9 cellular contexts compared by ENCODE assay signal in the genomic region with DNA sequence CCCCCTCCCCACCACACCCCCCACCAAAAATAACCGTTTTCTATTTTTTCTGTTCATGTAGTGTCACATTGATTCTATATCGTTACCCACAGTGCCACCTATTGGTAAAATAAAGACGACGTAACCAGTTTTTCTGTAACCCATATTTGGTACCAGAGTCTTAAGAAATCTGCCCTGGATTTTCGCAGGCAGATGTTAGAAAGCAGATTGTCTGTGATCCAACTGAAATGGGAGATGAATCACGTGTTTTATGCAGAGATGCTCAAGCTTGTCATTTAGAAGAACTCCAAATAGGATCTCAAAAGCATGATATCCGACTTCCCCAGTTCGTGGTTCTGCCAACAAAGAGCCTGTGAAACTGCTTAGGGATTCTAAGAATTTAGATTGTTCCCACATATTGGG.
DNase-seq lines count a peak whose midpoint lies in the region; ATAC-seq and TF ChIP-seq lines count a peak whose summit lies in the region.
"Had no signal": no experiment of that assay in that cellular context is flagged by ENCODE, and none has a peak within 500 bp of the region (broad histone marks: within the 10 kb centered on the region; RNA-seq: fewer than 3 reads in every experiment).

No MANE protein-coding gene starts in this region.

- H3K4ac ChIP-seq in mesenchymal stem cell (ENCODE audit: low read depth in 1 of 2, low read length in 2 of 2), result no peak overlapping the region

- no peak overlapping the region for H3K4me3 Mint-ChIP-seq in endodermal cell
- H3K4me3 Mint-ChIP-seq: activated naive CD4-positive, alpha-beta T cell treated with anti-CD3 and anti-CD28 coated beads, Interleukin-2, amount 50 U/mL, for 24 hours had no signal

- H3K9me3 Mint-ChIP-seq in endodermal cell, result no peaks in the 10 kb centered on the region
- H3K9me3 Mint-ChIP-seq: activated naive CD4-positive, alpha-beta T cell treated with anti-CD3 and anti-CD28 coated beads, Interleukin-2, amount 50 U/mL, for 24 hours had no signal

- no peak overlapping the region for H2AFZ ChIP-seq in mesenchymal stem cell (ENCODE audit: low read depth, low read length)

- H3K36me3 ChIP-seq in endodermal cell (ENCODE audit: control insufficient read depth, insufficient read depth, low read length) (no peaks in the 10 kb centered on the region), mesenchymal stem cell (ENCODE audit: control insufficient read depth in 1 of 2, insufficient read depth in 2 of 2, low read depth in 1 of 2, low read length in 2 of 2) (no peaks in the 10 kb centered on the region)

- H3K4me1 ChIP-seq in endodermal cell (ENCODE audit: control insufficient read depth, insufficient read depth, low read length), result no peaks in the 10 kb centered on the region
- no peaks in the 10 kb centered on the region for H3K4me1 ChIP-seq in mesenchymal stem cell (ENCODE audit: control insufficient read depth, insufficient read depth, low read depth, low read length)

- peaks cover 12% of the 10 kb centered on the region for H3K27me3 ChIP-seq in endodermal cell (ENCODE audit: control insufficient read depth, insufficient read depth, low read length, poor library complexity, severe bottlenecking)
- peaks cover 0 to 4% of the 10 kb centered on the region in 2 experiments for H3K27me3 ChIP-seq in mesenchymal stem cell (ENCODE audit: control insufficient read depth in 1 of 2, insufficient read depth in 1 of 2, low read length in 2 of 2)

- H2AK5ac ChIP-seq in mesenchymal stem cell (ENCODE audit: low read length, severe bottlenecking), result no peak overlapping the region

- no peak overlapping the region for H2BK15ac ChIP-seq in mesenchymal stem cell (ENCODE audit: low read depth, poor library complexity, severe bottlenecking)

- H2BK12ac ChIP-seq in mesenchymal stem cell (ENCODE audit: low read length in 2 of 2), result no peak overlapping the region

- H3K4me3 ChIP-seq in endodermal cell (ENCODE audit: low read length), result no peak overlapping the region
- no peak overlapping the region for H3K4me3 ChIP-seq in mesenchymal stem cell (ENCODE audit: insufficient read depth in 1 of 2, low read depth in 1 of 2, low read length in 2 of 2)

- WGBS in endodermal cell (ENCODE audit: insufficient coverage in 1 of 2, insufficient read length in 1 of 2), 2 experiments, result 17 to 28% methylated on average over 4 to 8 of the region's 8 CpGs
- 28% methylated on average over 8 of the region's 8 CpGs for WGBS in mesenchymal stem cell

- H3K27ac ChIP-seq in endodermal cell (ENCODE audit: low read depth, low read length) (no peak overlapping the region), mesenchymal stem cell (ENCODE audit: low read length, poor library complexity, severe bottlenecking) (no peak overlapping the region)

- no peak overlapping the region for H2BK5ac ChIP-seq in mesenchymal stem cell (ENCODE audit: low read depth, low read length, poor library complexity, severe bottlenecking)

- H3K4me2 ChIP-seq in mesenchymal stem cell (ENCODE audit: low read length, poor library complexity, severe bottlenecking), result no peak overlapping the region

- H3K9me3 ChIP-seq in endodermal cell (ENCODE audit: control insufficient read depth, low read length) (no peaks in the 10 kb centered on the region), mesenchymal stem cell (ENCODE audit: control insufficient read depth, low read length) (no peaks in the 10 kb centered on the region)

- no peak overlapping the region for H3K14ac ChIP-seq in mesenchymal stem cell (ENCODE audit: low read length in 2 of 2)

- peaks cover 3% of the 10 kb centered on the region for H3K4me1 Mint-ChIP-seq in endodermal cell
- H3K4me1 Mint-ChIP-seq: activated naive CD4-positive, alpha-beta T cell treated with anti-CD3 and anti-CD28 coated beads, Interleukin-2, amount 50 U/mL, for 24 hours had no signal

- ATAC-seq in HG02798 (IDR thresholded peaks at IDR 0.05; ENCODE audit: poor library complexity, unreplicated experiment) (peak; percentile 72), HG03460 (IDR thresholded peaks at IDR 0.05; ENCODE audit: unreplicated experiment) (no peak)

- H4K91ac ChIP-seq in mesenchymal stem cell (ENCODE audit: low read length), result no peak overlapping the region

- no peak overlapping the region for H3K18ac ChIP-seq in mesenchymal stem cell (ENCODE audit: low read depth in 1 of 2, low read length in 2 of 2)

- no peak overlapping the region for H4K8ac ChIP-seq in mesenchymal stem cell (ENCODE audit: low read length)

- H3K27me3 Mint-ChIP-seq in endodermal cell (ENCODE audit: insufficient read depth), result peaks cover 5% of the 10 kb centered on the region

- no peak overlapping the region for H3K9ac ChIP-seq in endodermal cell (ENCODE audit: extremely low read depth, low read length, poor library complexity, severe bottlenecking)
- H3K9ac ChIP-seq in mesenchymal stem cell (ENCODE audit: low read length), result peak overlapping the region; percentile 32

- no peak overlapping the region for H3K27ac Mint-ChIP-seq in endodermal cell
- H3K27ac Mint-ChIP-seq: activated naive CD4-positive, alpha-beta T cell treated with anti-CD3 and anti-CD28 coated beads, Interleukin-2, amount 50 U/mL, for 24 hours had no signal

- no peak overlapping the region for H3K23ac ChIP-seq in mesenchymal stem cell (ENCODE audit: low read length in 2 of 2)

- H3K79me1 ChIP-seq in mesenchymal stem cell (replicated peaks; ENCODE audit: low read length, poor library complexity, severe bottlenecking), result no peaks in the 10 kb centered on the region

- peak; percentile 37 to 38 for DNase-seq in NCI-H2081 (lab: John Stamatoyannopoulos, UW)
- DNase-seq in NCI-H2081 treated with DMSO at 0.1 percent for 48 hours (lab: John Stamatoyannopoulos, UW), result no peak
- DNase-seq in NCI-H69 (lab: John Stamatoyannopoulos, UW), result peak; percentile 67
- DNase-seq in endodermal cell, result peak; percentile 44
- DNase-seq in mesenchymal stem cell, result peak; percentile 61
- no peak for DNase-seq in central memory CD4-positive, alpha-beta T cell

- H3K36me3 Mint-ChIP-seq in endodermal cell (ENCODE audit: low read depth), result no peaks in the 10 kb centered on the region
- H3K36me3 Mint-ChIP-seq: activated naive CD4-positive, alpha-beta T cell treated with anti-CD3 and anti-CD28 coated beads, Interleukin-2, amount 50 U/mL, for 24 hours had no signal

- H2BK120ac ChIP-seq in mesenchymal stem cell (ENCODE audit: low read depth, low read length), result no peak overlapping the region

- peak; percentile 79 for TF ChIP-seq CTCF in endodermal cell (conservative IDR thresholded peaks at IDR 0.05)

Comparison
In these comparisons a context has a peak if more than half of its experiments do, and no peak if none do; other contexts are left out.
1. DNase-seq: peak in NCI-H2081 (2 of 2), NCI-H69 (single experiment), endodermal cell (single experiment) and mesenchymal stem cell (single experiment); none in NCI-H2081 treated with DMSO at 0.1 percent for 48 hours (single experiment) and central memory CD4-positive, alpha-beta T cell (single experiment).